In the genomic region with DNA sequence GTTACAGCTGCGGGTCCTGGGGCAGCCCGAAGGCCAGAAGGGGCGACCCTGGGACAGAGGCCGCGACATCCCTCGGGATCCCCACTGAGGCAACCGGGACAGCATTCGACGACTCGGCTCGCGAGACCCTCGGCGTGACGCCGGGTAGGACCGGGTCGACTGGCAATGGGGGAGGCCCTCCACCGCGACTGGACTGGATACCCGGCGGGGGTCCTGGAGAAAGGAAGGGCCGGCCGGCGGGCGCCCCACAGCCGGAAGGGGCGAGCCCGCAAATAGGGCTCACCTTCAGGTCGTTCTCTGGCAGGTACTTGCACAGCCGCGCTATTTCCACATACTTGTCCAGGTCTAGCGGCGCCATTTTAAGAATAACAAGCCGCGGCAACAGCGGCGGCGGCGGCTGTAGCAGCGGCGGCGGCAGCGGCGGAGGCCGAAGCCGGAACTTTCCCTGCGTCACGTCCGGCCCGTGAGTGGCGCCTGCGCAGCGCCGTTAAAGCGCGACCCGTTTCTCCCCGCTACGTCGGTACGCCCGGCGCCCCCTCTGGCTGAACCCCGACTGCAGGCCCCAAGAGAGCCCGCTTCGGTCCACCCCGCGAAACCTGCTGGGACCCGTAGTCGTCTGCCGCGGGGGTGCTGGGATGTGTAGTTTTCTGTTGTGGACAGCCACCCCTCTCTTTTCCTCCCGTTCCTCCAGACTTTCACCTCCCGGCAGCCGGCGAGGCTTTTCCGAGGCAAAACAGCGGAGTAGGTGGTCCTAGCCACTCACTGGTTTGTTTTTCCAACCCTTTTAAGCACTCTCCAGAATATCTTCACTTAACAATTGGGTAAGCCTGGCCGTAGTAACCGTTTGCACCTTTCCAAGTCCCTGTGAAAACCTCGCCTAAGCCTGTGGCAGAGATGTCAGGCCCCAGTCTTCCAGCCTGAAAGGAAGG, we compare ENCODE assay signal across 8 cellular contexts. TPM values are rescaled to one million over a fixed set of nuclear protein-coding genes. Genes with fewer than 3 reads are reported as not detected.
DNase-seq lines count a peak whose midpoint lies in the region; ATAC-seq and TF ChIP-seq lines count a peak whose summit lies in the region.

A gene (minus strand): TSS at position 443 of the 929 bp plus-strand sequence. CDS start 85 bp downstream, at position 358.

- no peaks in the 10 kb centered on the region for H3K4me1 ChIP-seq in BE2C

- peak; percentile 94 for ATAC-seq in HG03442 (IDR thresholded peaks at IDR 0.05; ENCODE audit: unreplicated experiment)

- H3K4me3 ChIP-seq in BE2C (ENCODE audit: low read depth, low read length), result peak within 1 kb of the TSS; percentile 89

- DNase-seq in BE2C (peak; percentile 96), GM19238 (ENCODE audit: insufficient read length, low spot score) (peak; percentile 98), NCI-H524 (lab: John Stamatoyannopoulos, UW) (peak; percentile 97 to 98)
- DNase-seq in activated CD4-positive, alpha-beta T cell treated with anti-CD3 and anti-CD28 coated beads for 4 hours, result peak; percentile 96 to 97
- DNase-seq in stimulated activated CD4-positive, alpha-beta T cell treated with anti-CD3 and anti-CD28 coated beads, Interleukin-1b, Interleukin-23, amount 100 ng/mL, for 4 hours (ENCODE audit: low read depth in 2 of 2), result peak; percentile 95 to 97

- H3K36me3 ChIP-seq in BE2C, result 0 out of 2 replicates have a peak, but pooled peaks cover 4% of the 10 kb centered on the region

- H3K9me3 ChIP-seq in BE2C, result no peaks in the 10 kb centered on the region

- TF ChIP-seq CTCF in BE2C (IDR thresholded peaks at IDR 0.05; ENCODE audit: low read depth, low read length), result peak; percentile 54

- H3K27me3 ChIP-seq in BE2C (no peaks in the 10 kb centered on the region), layer of hippocampus (ENCODE audit: control insufficient read depth, insufficient read depth, low read length) (no peaks in the 10 kb centered on the region)

- peak within 1 kb of the TSS; percentile 92 for H3K27ac ChIP-seq in cingulate gyrus (ENCODE audit: low read depth, low read length)
- peak within 1 kb of the TSS; percentile 90 for H3K27ac ChIP-seq in layer of hippocampus (ENCODE audit: low read depth, low read length)

RNA-seq across cellular contexts. Expression of the gene that starts here (rescaled TPM):
- polyA plus RNA-seq in BE2C (2012; ENCODE audit: insufficient read depth, insufficient read length, low read depth), result 30.2 TPM

Comparison
In these comparisons a context has a peak if more than half of its experiments do, and no peak if none do; other contexts are left out.
1. Peak in every context shown above with its lines: DNase-seq, ATAC-seq, H3K4me3 ChIP-seq and H3K27ac ChIP-seq.